In genomic region chr2:190407246-190407661, GRCh38 we compare ENCODE assay signal across 8 cellular contexts. TPM values are rescaled to one million over a fixed set of nuclear protein-coding genes. Genes with fewer than 3 reads are reported as not detected.
DNase-seq lines count a peak whose midpoint lies in the region; ATAC-seq and TF ChIP-seq lines count a peak whose summit lies in the region.

No MANE protein-coding gene starts in this region.

- H3K4me1 Mint-ChIP-seq in natural killer cell treated with Interleukin-12 subunit alpha and Interleukin-12 subunit beta and Interleukin-15 and Interleukin-18, amount 100 ng/mL, for 72 hours (ENCODE audit: low read depth in 2 of 2), result peaks cover 14 to 20% of the 10 kb centered on the region in 2 donors

- peak overlapping the region in 1 of 2 donors; percentile 53 for H3K27ac Mint-ChIP-seq in natural killer cell treated with Interleukin-12 subunit alpha and Interleukin-12 subunit beta and Interleukin-15 and Interleukin-18, amount 100 ng/mL, for 72 hours

- no peaks in the 10 kb centered on the region for H3K36me3 Mint-ChIP-seq in natural killer cell treated with Interleukin-12 subunit alpha and Interleukin-12 subunit beta and Interleukin-15 and Interleukin-18, amount 100 ng/mL, for 72 hours

- TF ChIP-seq CTCF in omental fat pad (IDR thresholded peaks at IDR 0.05), result no peak

- DNase-seq in NCI-H1092 treated with DMSO at 0.1 percent for 48 hours (lab: John Stamatoyannopoulos, UW) (peak; percentile 53), NCI-H1092 (lab: John Stamatoyannopoulos, UW) (no peak), NCI-H146 (lab: John Stamatoyannopoulos, UW) (peak; percentile 54), cerebellar cortex (ENCODE audit: low spot score) (peak; percentile 31), omental fat pad (ENCODE audit: low spot score) (no peak)
- DNase-seq in natural killer cell treated with Interleukin-12 subunit alpha and Interleukin-12 subunit beta and Interleukin-15 and Interleukin-18, amount 100 ng/mL, for 72 hours (ENCODE audit: low spot score), result no peak

- peak overlapping the region; percentile 59 for H3K4me3 Mint-ChIP-seq in natural killer cell treated with Interleukin-12 subunit alpha and Interleukin-12 subunit beta and Interleukin-15 and Interleukin-18, amount 100 ng/mL, for 72 hours

- no peak for ATAC-seq in natural killer cell treated with Interleukin-12 subunit alpha and Interleukin-12 subunit beta and Interleukin-15 and Interleukin-18, amount 100 ng/mL, for 72 hours
- no peak for ATAC-seq in GM21619 (IDR thresholded peaks at IDR 0.05; ENCODE audit: unreplicated experiment)
- no peak for ATAC-seq in omental fat pad (ENCODE audit: low FRiP score)
- no peak for ATAC-seq in GM19023 (IDR thresholded peaks at IDR 0.05; ENCODE audit: unreplicated experiment)

- no peaks in the 10 kb centered on the region for H3K27me3 Mint-ChIP-seq in natural killer cell treated with Interleukin-12 subunit alpha and Interleukin-12 subunit beta and Interleukin-15 and Interleukin-18, amount 100 ng/mL, for 72 hours

- no peaks in the 10 kb centered on the region for H3K9me3 Mint-ChIP-seq in natural killer cell treated with Interleukin-12 subunit alpha and Interleukin-12 subunit beta and Interleukin-15 and Interleukin-18, amount 100 ng/mL, for 72 hours

RNA-seq across cellular contexts. Expression of gene MFSD6, which starts 0.9 kb away (rescaled TPM):
- 10 to 100 TPM; 44.9 to 48.1 TPM for total RNA-seq in natural killer cell treated with Interleukin-12 subunit alpha and Interleukin-12 subunit beta and Interleukin-15 and Interleukin-18, amount 100 ng/mL, for 72 hours
- 100 to 1,000 TPM in 1 of 4 donors, 10 to 100 TPM in 3; 43.1 to 123 (median 60.5) TPM for total RNA-seq in omental fat pad

Comparison
In these comparisons a context has a peak if more than half of its experiments do, and no peak if none do; other contexts are left out.
1. DNase-seq: peak in NCI-H1092 treated with DMSO at 0.1 percent for 48 hours (single experiment), NCI-H146 (single experiment) and cerebellar cortex (single experiment); none in NCI-H1092 (single experiment), natural killer cell treated with Interleukin-12 subunit alpha and Interleukin-12 subunit beta and Interleukin-15 and Interleukin-18, amount 100 ng/mL, for 72 hours (single experiment) and omental fat pad (single experiment).